Comparison of ENCODE assay signal across 10 cellular contexts in genomic region chr19:43439183-43440063, GRCh38. TPM values are rescaled to one million over a fixed set of nuclear protein-coding genes. Genes with fewer than 3 reads are reported as not detected.
DNase-seq lines count a peak whose midpoint lies in the region; ATAC-seq lines count a peak whose summit lies in the region.
"Had no signal": no experiment of that assay in that cellular context is flagged by ENCODE, and none has a peak within 500 bp of the region (broad histone marks: within the 10 kb centered on the region; RNA-seq: fewer than 3 reads in every experiment).

No MANE protein-coding gene starts in this region.

- peaks cover 29% of the 10 kb centered on the region for H3K4me1 Mint-ChIP-seq in activated naive CD4-positive, alpha-beta T cell treated with anti-CD3 and anti-CD28 coated beads for 36 hours (ENCODE audit: low read depth)
- H3K4me1 Mint-ChIP-seq in naive B cell = peaks cover 18 to 43% (median 37%) of the 10 kb centered on the region in 3 donors

- peak; percentile 65 for DNase-seq in GM04504 (ENCODE audit: low read depth)
- DNase-seq in NOMO-1 treated with dmso at 0.1 percent for 144 hours (lab: John Stamatoyannopoulos, UW; ENCODE audit: unreplicated experiment) = peak; percentile 47
- peak; percentile 48 for DNase-seq in activated naive CD4-positive, alpha-beta T cell treated with anti-CD3 and anti-CD28 coated beads for 36 hours
- DNase-seq in naive B cell = peak; percentile 59
- DNase-seq in NCI-H1930 (lab: John Stamatoyannopoulos, UW) = no peak
- DNase-seq in NCI-H2196 treated with DMSO at 0.1 percent for 48 hours (lab: John Stamatoyannopoulos, UW; ENCODE audit: unreplicated experiment) = no peak
- DNase-seq in stimulated activated CD4-positive, alpha-beta T cell treated with anti-CD3 and anti-CD28 coated beads, Interleukin-12 subunit alpha, Interleukin-12 subunit beta, amount 100 ng/mL, for 4 hours = no peak

- no peaks in the 10 kb centered on the region for H3K27me3 Mint-ChIP-seq in activated naive CD4-positive, alpha-beta T cell treated with anti-CD3 and anti-CD28 coated beads for 36 hours (ENCODE audit: low read depth)
- no peaks in the 10 kb centered on the region for H3K27me3 Mint-ChIP-seq in naive B cell

- H3K4me3 Mint-ChIP-seq in activated naive CD4-positive, alpha-beta T cell treated with anti-CD3 and anti-CD28 coated beads for 36 hours = no peak overlapping the region
- H3K4me3 Mint-ChIP-seq in naive B cell = peak overlapping the region in 5 of 8 donors; percentile 2 to 69 (median 63)

- ATAC-seq in naive B cell (ENCODE audit: low read depth in 2 of 2) (peak; percentile 96 to 98), HG02642 (IDR thresholded peaks at IDR 0.05; ENCODE audit: poor library complexity, unreplicated experiment) (no peak)
- ATAC-seq: Panc1 had no signal

- H3K27ac Mint-ChIP-seq in activated naive CD4-positive, alpha-beta T cell treated with anti-CD3 and anti-CD28 coated beads for 36 hours = no peak overlapping the region
- peak overlapping the region in 5 of 6 donors; percentile 49 to 76 (median 74) for H3K27ac Mint-ChIP-seq in naive B cell

- intact Hi-C loops in activated naive CD4-positive, alpha-beta T cell treated with anti-CD3 and anti-CD28 coated beads for 36 hours (cut with micrococcal nuclease) = loop anchor here (1.0 to 10.0 kb wide), 2 partner anchors 185 to 326 kb away; no protein-coding TSS in a partner anchor

- CTCF ChIA-PET in activated naive CD4-positive, alpha-beta T cell treated with anti-CD3 and anti-CD28 coated beads for 36 hours (lab: Charles Lee) = interaction anchor here (0.6 to 4.9 kb wide), 10 partner anchors 8 to 351 kb away, joined by 3 to 38 read pairs (median 3); no protein-coding TSS in a partner anchor

- H3K9me3 Mint-ChIP-seq in activated naive CD4-positive, alpha-beta T cell treated with anti-CD3 and anti-CD28 coated beads for 36 hours = peaks cover 1% of the 10 kb centered on the region
- H3K9me3 Mint-ChIP-seq in naive B cell = no peaks in the 10 kb centered on the region

- H3K36me3 Mint-ChIP-seq in activated naive CD4-positive, alpha-beta T cell treated with anti-CD3 and anti-CD28 coated beads for 36 hours (ENCODE audit: low read depth) = no peaks in the 10 kb centered on the region
- H3K36me3 Mint-ChIP-seq in naive B cell = no peaks in the 10 kb centered on the region

RNA-seq across cellular contexts. Expression of gene TEX101, which starts 24.7 kb away (rescaled TPM):
- total RNA-seq in activated naive CD4-positive, alpha-beta T cell treated with anti-CD3 and anti-CD28 coated beads for 36 hours = not detected
- polyA plus RNA-seq in naive B cell (ENCODE audit: low read depth in 6 of 6) = not detected
- total RNA-seq: epithelial cell of proximal tubule had no signal

RNA-seq across cellular contexts. Expression of gene LYPD3, which starts 26.0 kb away (rescaled TPM):
- 1 to 10 TPM; 1.5 to 1.6 TPM for total RNA-seq in activated naive CD4-positive, alpha-beta T cell treated with anti-CD3 and anti-CD28 coated beads for 36 hours
- under 1 TPM in 4 of 6 donors, not detected in 2; 0.24 to 0.90 (median 0.45) TPM for polyA plus RNA-seq in naive B cell (ENCODE audit: low read depth in 6 of 6)

Comparison
In these comparisons a context has a peak if more than half of its experiments do, and no peak if none do; other contexts are left out.
1. DNase-seq: peak in GM04504 (single experiment), NOMO-1 treated with dmso at 0.1 percent for 144 hours (single experiment), activated naive CD4-positive, alpha-beta T cell treated with anti-CD3 and anti-CD28 coated beads for 36 hours (single experiment) and naive B cell (single experiment); none in NCI-H1930 (0 of 2), NCI-H2196 treated with DMSO at 0.1 percent for 48 hours (single experiment) and stimulated activated CD4-positive, alpha-beta T cell treated with anti-CD3 and anti-CD28 coated beads, Interleukin-12 subunit alpha, Interleukin-12 subunit beta, amount 100 ng/mL, for 4 hours (single experiment).